1 cellular context compared by ENCODE assay signal in the genomic region with DNA sequence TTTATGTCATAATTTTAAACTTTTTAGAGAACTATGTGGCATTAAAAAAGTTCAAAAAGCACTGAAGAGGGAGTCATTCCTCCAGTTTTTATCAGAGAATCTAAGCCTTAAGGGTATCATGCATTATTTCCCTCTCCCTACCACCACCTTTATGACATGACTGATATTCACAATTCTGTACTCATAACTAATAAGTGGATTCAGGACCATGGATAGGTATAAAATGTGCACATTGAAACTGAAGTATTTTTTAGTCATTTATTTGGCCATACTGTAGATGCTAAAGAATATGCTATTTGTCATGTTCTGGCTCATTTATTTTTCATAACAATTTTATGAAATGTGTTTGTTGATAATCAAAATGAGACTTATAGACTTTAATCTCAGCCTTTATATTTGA.
TF ChIP-seq lines count a peak whose summit lies in the region.

No MANE protein-coding gene starts in this region.

TF ChIP-seq in SK-N-SH, 30 proteins besides CTCF, POLR2A, EP300 and RAD21 (continued from another document):
- peak; percentile 44; the same call in 1 of the 2 replicates for TF ChIP-seq REST (IDR thresholded peaks at IDR 0.05; ENCODE audit: low read depth, low read length)
- TF ChIP-seq FOSL2 (IDR thresholded peaks at IDR 0.05; ENCODE audit: borderline replicate concordance, low read depth): no peak
- no peak for TF ChIP-seq TEAD4 (IDR thresholded peaks at IDR 0.05; ENCODE audit: borderline replicate concordance, insufficient read depth)
